In genomic region chr1:173823776-173824314, GRCh38 we compare ENCODE assay signal across 8 cellular contexts. TPM values are rescaled to one million over a fixed set of nuclear protein-coding genes. Genes with fewer than 3 reads are reported as not detected.
A peak's percentile ranks its signal among the peaks of the same experiment; 100 is the strongest.
DNase-seq lines count a peak whose midpoint lies in the region; ATAC-seq and TF ChIP-seq lines count a peak whose summit lies in the region.

No MANE protein-coding gene starts in this region.

- no peak for ATAC-seq in heart left ventricle
- ATAC-seq in left cardiac atrium, result no peak
- ATAC-seq in HG03064 (IDR thresholded peaks at IDR 0.05; ENCODE audit: low read depth, unreplicated experiment), result peak; percentile 33
- ATAC-seq in activated naive CD4-positive, alpha-beta T cell treated with anti-CD3 and anti-CD28 coated beads, Interleukin-2, amount 50 U/mL, for 72 hours, result peak; percentile 54

- DNase-seq in heart left ventricle, result no peak
- no peak for DNase-seq in left cardiac atrium
- peak in 1 of 2 donors; percentile 5 for DNase-seq in activated naive CD4-positive, alpha-beta T cell treated with anti-CD3 and anti-CD28 coated beads, Interleukin-2, amount 50 U/mL, for 72 hours (ENCODE audit: low spot score in 2 of 2)
- DNase-seq in iris pigment epithelial cell (ENCODE audit: low read depth), result peak; percentile 30
- no peak for DNase-seq in testis
- DNase-seq in D341Med (ENCODE audit: low spot score), result no peak
- DNase-seq in NCI-H2107 treated with DMSO at 0.1 percent for 48 hours (lab: John Stamatoyannopoulos, UW; ENCODE audit: unreplicated experiment), result no peak

- TF ChIP-seq POLR2A in heart left ventricle (IDR thresholded peaks at IDR 0.05) (no peak), testis (IDR thresholded peaks at IDR 0.05) (no peak)

- no peaks in the 10 kb centered on the region for H3K9me3 ChIP-seq in heart left ventricle
- H3K9me3 ChIP-seq in testis, result no peaks in the 10 kb centered on the region

- peaks cover 0 to 5% (median 0%) of the 10 kb centered on the region in 9 donors for H3K36me3 ChIP-seq in heart left ventricle
- no peaks in the 10 kb centered on the region for H3K36me3 ChIP-seq in testis (ENCODE audit: low read depth, missing control alignments)

- H3K27ac ChIP-seq in heart left ventricle (peak overlapping the region in 11 of 12 donors; percentile 87 to 97 (median 94)), testis (peak overlapping the region; percentile 85 to 94)

- H3K27me3 ChIP-seq in heart left ventricle (no peaks in the 10 kb centered on the region), testis (no peaks in the 10 kb centered on the region)

- H3K36me3 Mint-ChIP-seq in activated naive CD4-positive, alpha-beta T cell treated with anti-CD3 and anti-CD28 coated beads, Interleukin-2, amount 50 U/mL, for 72 hours, result peaks cover 35 to 43% of the 10 kb centered on the region in 2 donors

- TF ChIP-seq CTCF in heart left ventricle (IDR thresholded peaks at IDR 0.05), result no peak
- TF ChIP-seq CTCF in testis (IDR thresholded peaks at IDR 0.05), result no peak

- intact Hi-C loops in heart left ventricle (cut with DNase I) (loop anchor here (1.0 to 10.0 kb wide), 12 partner anchors 44 to 1082 kb away; partner anchors contain the start of genes ZBTB37 (in 2 of the 10), KLHL20 (in 1 of the 10) and PRDX6 (in 1 of the 10)), left cardiac atrium (cut with DNase I) (loop anchor here (2.0 to 10.0 kb wide), 3 partner anchors 347 to 403 kb away; partner anchors contain the start of gene PRDX6 (in 1 of the 2)), testis (cut with DNase I; ENCODE audit: low total_unique reads) (loop anchor here (10.0 kb wide), 1 partner anchor 399 kb away; no protein-coding TSS in a partner anchor)

- H3K27ac Mint-ChIP-seq in activated naive CD4-positive, alpha-beta T cell treated with anti-CD3 and anti-CD28 coated beads, Interleukin-2, amount 50 U/mL, for 72 hours, result peak overlapping the region; percentile 98 to 99

- H3K4me3 ChIP-seq in heart left ventricle (peak overlapping the region; percentile 50 to 98 (median 78)), testis (peak overlapping the region; percentile 68 to 78)

- H3K4me1 ChIP-seq in heart left ventricle (peaks cover 0 to 29% (median 8%) of the 10 kb centered on the region in 12 donors), testis (peaks cover 4% of the 10 kb centered on the region)

- H3K9me3 Mint-ChIP-seq in activated naive CD4-positive, alpha-beta T cell treated with anti-CD3 and anti-CD28 coated beads, Interleukin-2, amount 50 U/mL, for 72 hours, result no peaks in the 10 kb centered on the region

- WGBS in heart left ventricle, 4 donors, result 0% methylated on average over 12 to 25 of the region's 25 CpGs
- WGBS in testis, 2 donors, result 1% methylated on average over 22 to 25 of the region's 25 CpGs

RNA-seq across cellular contexts. Expression of gene DARS2, which starts 0.6 kb away (rescaled TPM):
- total RNA-seq in heart left ventricle (10 to 100 TPM; 10.9 to 25.1 (median 15.9) TPM), left cardiac atrium (10 to 100 TPM; 13.1 to 13.2 TPM), testis (10 to 100 TPM; 16.8 to 21.4 TPM)
- polyA plus RNA-seq in heart left ventricle (10 to 100 TPM in 1 of 2 donors, 1 to 10 TPM in 1; 5.5 to 12.0 TPM), testis (ENCODE audit: insufficient read depth, low read depth, low replicate concordance) (12.7 TPM)
- total RNA-seq in activated naive CD4-positive, alpha-beta T cell treated with anti-CD3 and anti-CD28 coated beads, Interleukin-2, amount 50 U/mL, for 72 hours, result 10 to 100 TPM; 31.1 to 40.7 TPM

RNA-seq across cellular contexts. Expression of gene CENPL, which starts 0.8 kb away (rescaled TPM):
- 1 to 10 TPM; 1.7 to 5.8 (median 3.5) TPM for total RNA-seq in heart left ventricle
- polyA plus RNA-seq in heart left ventricle, result 1 to 10 TPM; 2.1 to 4.6 TPM
- total RNA-seq in left cardiac atrium, result 1 to 10 TPM; 4.3 to 4.9 TPM
- 10 to 100 TPM; 29.5 to 30.4 TPM for total RNA-seq in activated naive CD4-positive, alpha-beta T cell treated with anti-CD3 and anti-CD28 coated beads, Interleukin-2, amount 50 U/mL, for 72 hours
- 10 to 100 TPM; 13.2 to 20.5 TPM for total RNA-seq in testis
- 26.5 TPM for polyA plus RNA-seq in testis (ENCODE audit: insufficient read depth, low read depth, low replicate concordance)

RNA-seq across cellular contexts. Expression of gene GAS5, which starts 43.9 kb away (rescaled TPM):
- total RNA-seq in heart left ventricle, result 100 to 1,000 TPM in 1 of 9 donors, 10 to 100 TPM in 8; 30.4 to 103 (median 43.6) TPM
- 100 to 1,000 TPM in 1 of 2 donors, 10 to 100 TPM in 1; 68.3 to 101 TPM for polyA plus RNA-seq in heart left ventricle
- 100 to 1,000 TPM in 1 of 2 donors, 10 to 100 TPM in 1; 84.3 to 108 TPM for total RNA-seq in left cardiac atrium
- 100 to 1,000 TPM; 846 to 962 TPM for total RNA-seq in activated naive CD4-positive, alpha-beta T cell treated with anti-CD3 and anti-CD28 coated beads, Interleukin-2, amount 50 U/mL, for 72 hours
- total RNA-seq in testis, result 100 to 1,000 TPM; 101 to 158 TPM
- polyA plus RNA-seq in testis (ENCODE audit: insufficient read depth, low read depth, low replicate concordance), result 130 TPM

RNA-seq across cellular contexts. Expression of gene ZBTB37, which starts 44.3 kb away (rescaled TPM):
- total RNA-seq in heart left ventricle (10 to 100 TPM in 4 of 9 donors, 1 to 10 TPM in 5; 6.2 to 14.8 (median 8.3) TPM), left cardiac atrium (1 to 10 TPM; 9.3 to 9.4 TPM), testis (10 to 100 TPM; 21.2 to 28.7 TPM)
- polyA plus RNA-seq in heart left ventricle (1 to 10 TPM; 2.1 TPM), testis (ENCODE audit: insufficient read depth, low read depth, low replicate concordance) (22.6 TPM)
- total RNA-seq in activated naive CD4-positive, alpha-beta T cell treated with anti-CD3 and anti-CD28 coated beads, Interleukin-2, amount 50 U/mL, for 72 hours, result 10 to 100 TPM in 1 of 2 donors, 1 to 10 TPM in 1; 9.5 to 21.4 TPM

Comparison
In these comparisons a context has a peak if more than half of its experiments do, and no peak if none do; other contexts are left out.
1. ATAC-seq: peak in HG03064 (single experiment) and activated naive CD4-positive, alpha-beta T cell treated with anti-CD3 and anti-CD28 coated beads, Interleukin-2, amount 50 U/mL, for 72 hours (2 of 2); none in heart left ventricle (0 of 4) and left cardiac atrium (0 of 2).
2. RNA of gene GAS5, which starts 43.9 kb away (total RNA-seq): 846 to 962 TPM in activated naive CD4-positive, alpha-beta T cell treated with anti-CD3 and anti-CD28 coated beads, Interleukin-2, amount 50 U/mL, for 72 hours; 101 to 158 TPM in testis, 84.3 to 108 TPM in left cardiac atrium and 30.4 to 103 TPM in heart left ventricle; every median in the first group is over 4 times any median in the second.